ENCODE assay signal across 11 cellular contexts in genomic region chr6:163756079-163756478, GRCh38.
A peak's percentile ranks its signal among the peaks of the same experiment; 100 is the strongest.
DNase-seq lines count a peak whose midpoint lies in the region; ATAC-seq and TF ChIP-seq lines count a peak whose summit lies in the region.
"Had no signal": no experiment of that assay in that cellular context is flagged by ENCODE, and none has a peak within 500 bp of the region (broad histone marks: within the 10 kb centered on the region; RNA-seq: fewer than 3 reads in every experiment).

No MANE protein-coding gene starts in this region.

- no peaks in the 10 kb centered on the region for H4K20me1 ChIP-seq in BLaER1 treated with 17β-estradiol and CSF1 and Interleukin-3, amounts not matched to agents 10 nM and 100 nM

- peaks cover 0 to 12% (median 2%) of the 10 kb centered on the region in 4 donors for H3K4me1 Mint-ChIP-seq in CD4-positive, alpha-beta memory T cell

- no peak for TF ChIP-seq POLR2A in spleen (IDR thresholded peaks at IDR 0.05)

- H3K27me3 ChIP-seq in BLaER1 treated with 17β-estradiol and CSF1 and Interleukin-3, amounts not matched to agents 10 nM and 100 nM: peaks cover 3 to 10% (median 7%) of the 10 kb centered on the region in 11 experiments; a peak in 14 of 22 replicates
- no peaks in the 10 kb centered on the region for H3K27me3 ChIP-seq in CD4-positive, alpha-beta memory T cell (ENCODE audit: insufficient read depth, low read length)
- H3K27me3 ChIP-seq in spleen (replicated peaks in 1 of 7): peaks cover 0 to 9% (median 0%) of the 10 kb centered on the region in 7 donors
- H3K27me3 ChIP-seq: BE2C had no signal

- H3K4me3 Mint-ChIP-seq in CD4-positive, alpha-beta memory T cell: no peak overlapping the region
- H3K4me3 Mint-ChIP-seq: T-cell had no signal

- no peaks in the 10 kb centered on the region for H3K36me3 ChIP-seq in BLaER1 treated with 17β-estradiol and CSF1 and Interleukin-3, amounts not matched to agents 10 nM and 100 nM
- H3K36me3 ChIP-seq in CD4-positive, alpha-beta memory T cell (ENCODE audit: insufficient read depth, low read length): no peaks in the 10 kb centered on the region
- H3K36me3 ChIP-seq in spleen: no peaks in the 10 kb centered on the region
- H3K36me3 ChIP-seq: BE2C had no signal

- POLR2A ChIA-PET in CD4-positive, alpha-beta memory T cell (lab: Charles Lee; ENCODE audit: partially characterized antibody): no interaction called here

- peaks cover 4 to 6% of the 10 kb centered on the region in 2 donors for H3K27me3 Mint-ChIP-seq in CD4-positive, alpha-beta memory T cell

- peaks cover 0 to 3% of the 10 kb centered on the region in 2 donors for H3K36me3 Mint-ChIP-seq in CD4-positive, alpha-beta memory T cell
- H3K36me3 Mint-ChIP-seq: T-cell had no signal

- H3K9ac ChIP-seq in BLaER1 treated with 17β-estradiol and CSF1 and Interleukin-3, amounts not matched to agents 10 nM and 100 nM: peak overlapping the region in 8 of 11 experiments; percentile 19 to 62 (median 53); a peak in 12 of 22 replicates

- DNase-seq in SKM-1 (lab: John Stamatoyannopoulos, UW; ENCODE audit: unreplicated experiment) (peak; percentile 80), spleen (no peak), NCI-H69 (lab: John Stamatoyannopoulos, UW) (no peak), NCI-H1436 treated with DMSO at 0.1 percent for 48 hours (lab: John Stamatoyannopoulos, UW) (no peak)
- DNase-seq in CD4-positive, alpha-beta memory T cell: no peak
- DNase-seq: amniotic stem cell, BE2C had no signal

- H3K27ac Mint-ChIP-seq in CD4-positive, alpha-beta memory T cell: no peak overlapping the region

- peaks cover 27 to 46% (median 31%) of the 10 kb centered on the region in 10 experiments for H3K4me1 ChIP-seq in BLaER1 treated with 17β-estradiol and CSF1 and Interleukin-3, amounts not matched to agents 10 nM and 100 nM
- no peaks in the 10 kb centered on the region for H3K4me1 ChIP-seq in CD4-positive, alpha-beta memory T cell (ENCODE audit: insufficient read depth, low read length)
- peaks cover 0 to 34% (median 11%) of the 10 kb centered on the region in 6 donors for H3K4me1 ChIP-seq in spleen
- H3K4me1 ChIP-seq: BE2C had no signal

- no peak overlapping the region for H3K4me3 ChIP-seq in BLaER1 treated with 17β-estradiol and CSF1 and Interleukin-3, amounts not matched to agents 10 nM and 100 nM
- no peak overlapping the region for H3K4me3 ChIP-seq in CD4-positive, alpha-beta memory T cell (ENCODE audit: low read length in 2 of 2)
- no peak overlapping the region for H3K4me3 ChIP-seq in spleen

- peak overlapping the region; percentile 53 to 85 (median 78); a peak in 21 of 22 replicates for H3K27ac ChIP-seq in BLaER1 treated with 17β-estradiol and CSF1 and Interleukin-3, amounts not matched to agents 10 nM and 100 nM
- H3K27ac ChIP-seq in CD4-positive, alpha-beta memory T cell (ENCODE audit: low read depth, low read length): no peak overlapping the region
- H3K27ac ChIP-seq in spleen: peak overlapping the region in 1 of 8 donors; percentile 34

- peaks cover 6 to 41% (median 21%) of the 10 kb centered on the region in 11 experiments; a peak in 20 of 22 replicates for H3K9me3 ChIP-seq in BLaER1 treated with 17β-estradiol and CSF1 and Interleukin-3, amounts not matched to agents 10 nM and 100 nM (replicated peaks in 1 of 11)
- no peaks in the 10 kb centered on the region for H3K9me3 ChIP-seq in CD4-positive, alpha-beta memory T cell (ENCODE audit: control insufficient read depth in 1 of 2, low read length in 2 of 2)
- peaks cover 0 to 6% (median 0%) of the 10 kb centered on the region in 8 donors for H3K9me3 ChIP-seq in spleen
- H3K9me3 ChIP-seq: BE2C had no signal

- H3K4me2 ChIP-seq in BLaER1 treated with 17β-estradiol and CSF1 and Interleukin-3, amounts not matched to agents 10 nM and 100 nM: peak overlapping the region; percentile 36 to 94 (median 77); a peak in 15 of 22 replicates

- H3K9me3 Mint-ChIP-seq in CD4-positive, alpha-beta memory T cell: peaks cover 0 to 13% (median 5%) of the 10 kb centered on the region in 8 donors

- ATAC-seq in GM19438 (IDR thresholded peaks at IDR 0.05; ENCODE audit: low read depth, unreplicated experiment) (peak; percentile 100), HG03095 (IDR thresholded peaks at IDR 0.05; ENCODE audit: unreplicated experiment) (peak; percentile 100)
- ATAC-seq: T-cell had no signal

- WGBS in spleen, 5 donors: 42 to 65% (median 50%) methylated on average over 4 of the region's 4 CpGs

- TF ChIP-seq CTCF in spleen (IDR thresholded peaks at IDR 0.05 in 8 of 11, conservative IDR thresholded peaks at IDR 0.05 in 3 of 11): no peak

- CTCF ChIA-PET in CD4-positive, alpha-beta memory T cell (lab: Charles Lee; ENCODE audit: partially characterized antibody): no interaction called here

- intact Hi-C loops in CD4-positive, alpha-beta memory T cell (cut with micrococcal nuclease): no loop called here
- intact Hi-C loops in spleen (cut with DNase I; ENCODE audit: low total_unique reads): no loop called here
